ENCODE assay signal across 20 cellular contexts in the genomic region with DNA sequence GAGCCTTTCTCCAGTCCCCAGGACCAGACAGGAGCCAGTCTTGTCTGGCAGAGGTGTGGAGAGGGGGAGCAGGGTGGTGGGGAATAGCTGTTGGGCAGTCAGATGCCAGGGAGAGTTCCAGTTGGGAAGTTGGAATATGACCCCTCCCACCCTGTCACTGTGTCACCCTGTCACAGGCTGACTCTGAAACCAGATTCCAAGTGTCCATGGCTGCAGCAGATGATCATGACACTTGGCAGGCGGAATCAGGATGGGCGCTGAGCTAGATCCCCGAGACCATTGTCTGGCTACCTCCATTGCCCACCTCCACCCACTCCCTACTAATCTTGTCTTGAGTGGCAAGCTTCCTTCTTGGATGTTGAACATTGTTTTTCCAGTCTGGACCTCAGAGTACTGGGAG. TPM values are rescaled to one million over a fixed set of nuclear protein-coding genes. Genes with fewer than 3 reads are reported as not detected.
DNase-seq lines count a peak whose midpoint lies in the region; ATAC-seq, FAIRE-seq and TF ChIP-seq lines count a peak whose summit lies in the region.
"Had no signal": no experiment of that assay in that cellular context is flagged by ENCODE, and none has a peak within 500 bp of the region (broad histone marks: within the 10 kb centered on the region; RNA-seq: fewer than 3 reads in every experiment).

No MANE protein-coding gene starts in this region.

- H3K9me3 ChIP-seq in CD8-positive, alpha-beta memory T cell (ENCODE audit: low read length), result no peaks in the 10 kb centered on the region
- H3K9me3 ChIP-seq in OCI-LY7 (ENCODE audit: low read length), result no peaks in the 10 kb centered on the region
- H3K9me3 ChIP-seq in GM12878 (replicated peaks; ENCODE audit: control insufficient read depth, insufficient read depth, low read length), result no peaks in the 10 kb centered on the region
- no peaks in the 10 kb centered on the region for H3K9me3 ChIP-seq in neural progenitor cell (ENCODE audit: low read depth)
- H3K9me3 ChIP-seq: BE2C, upper lobe of left lung had no signal

- TF ChIP-seq RAD21 in GM12878 (IDR thresholded peaks at IDR 0.05; ENCODE audit: insufficient read depth, low read depth, low read length), result no peak

- H3K4me1 ChIP-seq in CD8-positive, alpha-beta memory T cell (ENCODE audit: insufficient read depth, low read length), result peaks cover 85% of the 10 kb centered on the region
- peaks cover 89% of the 10 kb centered on the region for H3K4me1 ChIP-seq in OCI-LY7 (ENCODE audit: insufficient read depth, low read length, poor library complexity, severe bottlenecking)
- H3K4me1 ChIP-seq in GM12878 (ENCODE audit: control insufficient read depth, insufficient read depth, low read length), result peaks cover 46% of the 10 kb centered on the region
- no peaks in the 10 kb centered on the region for H3K4me1 ChIP-seq in neural progenitor cell
- H3K4me1 ChIP-seq: BE2C had no signal

- no peaks in the 10 kb centered on the region for H3K36me3 ChIP-seq in CD8-positive, alpha-beta memory T cell (ENCODE audit: insufficient read depth, low read length)
- H3K36me3 ChIP-seq in OCI-LY7 (ENCODE audit: insufficient read depth, low read length), result peaks cover 72% of the 10 kb centered on the region
- H3K36me3 ChIP-seq in GM12878 (ENCODE audit: control insufficient read depth in 2 of 2, insufficient read depth in 2 of 2, low read length in 1 of 2), result peaks cover 30 to 46% of the 10 kb centered on the region in 2 experiments
- no peaks in the 10 kb centered on the region for H3K36me3 ChIP-seq in neural progenitor cell

- intact Hi-C loops in OCI-LY7 (cut with micrococcal nuclease; ENCODE audit: unreplicated experiment) (no loop called here), GM12878 (cut with micrococcal nuclease; ENCODE audit: unreplicated experiment) (no loop called here)

- H3K4me2 ChIP-seq in OCI-LY7 (ENCODE audit: low read length) (peak overlapping the region; percentile 68), GM12878 (ENCODE audit: control insufficient read depth, insufficient read depth) (no peak overlapping the region), neural progenitor cell (no peak overlapping the region)

- SMC1A ChIA-PET in GM12878 (lab: Charles Lee; ENCODE audit: uncharacterized antibody, unreplicated experiment), result interaction anchor here (0.9 to 4.8 kb wide), 4 partner anchors 10 to 43 kb away, joined by 3 to 67 read pairs (median 22); a partner anchor contains a TSS

- DNase-seq in CD8-positive, alpha-beta memory T cell, result no peak
- DNase-seq in OCI-LY7 (ENCODE audit: low spot score) (no peak), GM12878 (ENCODE audit: low read depth, low spot score) (no peak), neural progenitor cell (ENCODE audit: low spot score) (no peak), RKO (ENCODE audit: low spot score) (no peak), D721Med (ENCODE audit: insufficient read length, low spot score) (no peak)
- DNase-seq: activated CD8-positive, alpha-beta memory T cell treated with anti-CD3 and anti-CD28 coated beads, Interleukin-2, amount 50 U/mL, for 4 hours; BE2C; dermis blood vessel endothelial cell; erythroblast; NCI-H1105; NCI-H774; stimulated activated naive CD4-positive, alpha-beta T cell treated with Interleukin-2 at 50 U/mL for 16 hours; SW 1271; upper lobe of left lung had no signal

- CTCF ChIA-PET in CD8-positive, alpha-beta memory T cell (lab: Charles Lee), result interaction anchor here (1.0 to 9.3 kb wide), 6 partner anchors 9 to 46 kb away, joined by 3 to 111 read pairs (median 10); a partner anchor contains a TSS
- CTCF ChIA-PET in OCI-LY7 (lab: Charles Lee; ENCODE audit: unreplicated experiment) (interaction anchor here (3.5 kb wide), 1 partner anchor 9 kb away, joined by 21 read pairs; a partner anchor contains a TSS), GM12878 (lab: Yijun Ruan, JAX) (interaction anchor here (0.7 to 8.2 kb wide), 6 partner anchors 10 to 454 kb away, joined by 3 to 109 read pairs (median 4); a partner anchor contains a TSS)

- POLR2A ChIA-PET in CD8-positive, alpha-beta memory T cell (lab: Charles Lee), result interaction anchor here (3.5 kb wide), 1 partner anchor 9 kb away, joined by 31 read pairs; a partner anchor contains a TSS
- POLR2A ChIA-PET in OCI-LY7 (lab: Charles Lee), result interaction anchor here (0.7 to 3.9 kb wide), 4 partner anchors 9 to 769 kb away, joined by 3 to 53 read pairs (median 4); a partner anchor contains a TSS
- POLR2A ChIA-PET in GM12878 (lab: Charles Lee), result interaction anchor here (0.5 to 8.8 kb wide), 2 partner anchors 9 to 300 kb away, joined by 7 to 135 read pairs; a partner anchor contains a TSS

- in situ Hi-C loops in GM12878 (cut with MboI), result no loop called here

- no peak for TF ChIP-seq EP300 in GM12878 (IDR thresholded peaks at IDR 0.05; ENCODE audit: borderline replicate concordance in 1 of 2, control insufficient read depth in 1 of 2, low read depth in 2 of 2, low read length in 2 of 2)

- no peak for FAIRE-seq in GM12878 (lab: Jason Lieb, UNC)
- FAIRE-seq in D721Med (lab: Jason Lieb, UNC), result no peak

- ATAC-seq in GM12878, result no peak
- ATAC-seq in GM19395 (IDR thresholded peaks at IDR 0.05; ENCODE audit: unreplicated experiment), result no peak
- ATAC-seq in HG03280 (IDR thresholded peaks at IDR 0.05; ENCODE audit: unreplicated experiment), result no peak
- ATAC-seq: activated naive CD4-positive, alpha-beta T cell treated with anti-CD3 and anti-CD28 coated beads, Interleukin-2, amount 50 U/mL, for 72 hours had no signal

- peak overlapping the region; percentile 42 to 96 (median 90) for H3K27ac Mint-ChIP-seq in CD8-positive, alpha-beta memory T cell
- H3K27ac Mint-ChIP-seq in neural progenitor cell, result peak overlapping the region; percentile 69
- H3K27ac Mint-ChIP-seq: progenitor cell of endocrine pancreas had no signal

- H4K20me1 ChIP-seq in OCI-LY7 (ENCODE audit: insufficient read depth, low read length) (no peaks in the 10 kb centered on the region), GM12878 (ENCODE audit: control insufficient read depth, insufficient read depth) (no peaks in the 10 kb centered on the region), neural progenitor cell (ENCODE audit: low read depth) (no peaks in the 10 kb centered on the region)

- peak overlapping the region in 5 of 7 donors; percentile 22 to 82 (median 77) for H3K4me3 Mint-ChIP-seq in CD8-positive, alpha-beta memory T cell
- no peak overlapping the region for H3K4me3 Mint-ChIP-seq in neural progenitor cell

- H3K79me2 ChIP-seq in OCI-LY7 (ENCODE audit: insufficient read depth, low read depth, low read length) (no peaks in the 10 kb centered on the region), GM12878 (ENCODE audit: control insufficient read depth, insufficient read depth, low read length) (no peaks in the 10 kb centered on the region), neural progenitor cell (ENCODE audit: low read depth) (no peaks in the 10 kb centered on the region)

- H3K9ac ChIP-seq in GM12878 (ENCODE audit: control insufficient read depth, insufficient read depth, low read length) (no peak overlapping the region), neural progenitor cell (no peak overlapping the region)

- BruUV-seq in OCI-LY7 (replicated peaks; lab: Mats Ljungman, UMichigan) (no TSS peak), GM12878 (replicated peaks; lab: Mats Ljungman, UMichigan) (no TSS peak)

- no peaks in the 10 kb centered on the region for H3F3A ChIP-seq in neural progenitor cell (ENCODE audit: low read depth)

- H3K27me3 Mint-ChIP-seq in CD8-positive, alpha-beta memory T cell, result no peaks in the 10 kb centered on the region
- H3K27me3 Mint-ChIP-seq in neural progenitor cell (ENCODE audit: insufficient read depth, low read depth), result peaks cover 5% of the 10 kb centered on the region
- H3K27me3 Mint-ChIP-seq: progenitor cell of endocrine pancreas had no signal

- H3K36me3 Mint-ChIP-seq in CD8-positive, alpha-beta memory T cell, result peaks cover 4 to 32% (median 8%) of the 10 kb centered on the region in 3 donors
- H3K36me3 Mint-ChIP-seq in neural progenitor cell, result peaks cover 20% of the 10 kb centered on the region

- 93% methylated on average over 3 of the region's 3 CpGs for WGBS in GM12878 (ENCODE audit: insufficient coverage, insufficient replicate concordance, low lambda C conversion rate, missing lambda C conversion rate)

- no peak overlapping the region for H2AFZ ChIP-seq in OCI-LY7 (ENCODE audit: low read length)
- H2AFZ ChIP-seq in GM12878 (ENCODE audit: control insufficient read depth, low read depth, low read length), result no peak overlapping the region
- H2AFZ ChIP-seq in neural progenitor cell (replicated peaks), result no peak overlapping the region

- H3K4me3 ChIP-seq in CD8-positive, alpha-beta memory T cell (ENCODE audit: low read length), result no peak overlapping the region
- H3K4me3 ChIP-seq in OCI-LY7 (ENCODE audit: low read depth, low read length, poor library complexity, severe bottlenecking), result no peak overlapping the region
- H3K4me3 ChIP-seq in GM12878, result no peak overlapping the region
- H3K4me3 ChIP-seq in neural progenitor cell, result no peak overlapping the region
- H3K4me3 ChIP-seq: upper lobe of left lung had no signal

- no peaks in the 10 kb centered on the region for H3K9me3 Mint-ChIP-seq in CD8-positive, alpha-beta memory T cell
- no peaks in the 10 kb centered on the region for H3K9me3 Mint-ChIP-seq in neural progenitor cell
- H3K9me3 Mint-ChIP-seq: activated naive CD4-positive, alpha-beta T cell treated with anti-CD3 and anti-CD28 coated beads, Interleukin-2, amount 50 U/mL, for 72 hours had no signal

- H3K27ac ChIP-seq in CD8-positive, alpha-beta memory T cell (ENCODE audit: low read depth, low read length), result no peak overlapping the region
- H3K27ac ChIP-seq in OCI-LY7 (ENCODE audit: low read depth, low read length, poor library complexity, severe bottlenecking) (peak overlapping the region; percentile 91), GM12878 (ENCODE audit: control insufficient read depth, insufficient read depth) (peak overlapping the region; percentile 71; the same call in 1 of the 2 replicates), neural progenitor cell (no peak overlapping the region)
- H3K27ac ChIP-seq: VCaP had no signal

- RAD21 ChIA-PET in GM12878 (lab: Charles Lee; ENCODE audit: unreplicated experiment), result interaction anchor here (1.2 to 9.8 kb wide), 5 partner anchors 8 to 44 kb away, joined by 3 to 105 read pairs (median 10); a partner anchor contains a TSS

- TF ChIP-seq POLR2A in GM12878 (IDR thresholded peaks at IDR 0.05; ENCODE audit: low read depth, low read length), result no peak

- H3K27me3 ChIP-seq in CD8-positive, alpha-beta memory T cell (ENCODE audit: insufficient read depth, low read length, poor library complexity, severe bottlenecking), result no peaks in the 10 kb centered on the region
- no peaks in the 10 kb centered on the region for H3K27me3 ChIP-seq in GM12878 (replicated peaks in 1 of 2; ENCODE audit: control insufficient read depth in 2 of 2, insufficient read depth in 2 of 2, low read length in 1 of 2)
- H3K27me3 ChIP-seq in neural progenitor cell, result no peaks in the 10 kb centered on the region
- H3K27me3 ChIP-seq: BE2C, upper lobe of left lung had no signal

- H3K9me2 ChIP-seq in OCI-LY7 (ENCODE audit: insufficient read depth, low read length), result no peaks in the 10 kb centered on the region

- TF ChIP-seq CTCF in OCI-LY7 (conservative IDR thresholded peaks at IDR 0.05; ENCODE audit: low read length), result no peak
- TF ChIP-seq CTCF in GM12878 (IDR thresholded peaks at IDR 0.05 in 2 of 3, conservative IDR thresholded peaks at IDR 0.05 in 1 of 3; ENCODE audit: control insufficient read depth in 2 of 3, extremely low read depth in 1 of 3, insufficient read depth in 1 of 3, low read depth in 3 of 3, low read length in 3 of 3), result no peak
- TF ChIP-seq CTCF in neural progenitor cell (IDR thresholded peaks at IDR 0.05), result no peak
- TF ChIP-seq CTCF in D721Med (IDR thresholded peaks at IDR 0.05; ENCODE audit: insufficient read depth, missing control alignments), result no peak

- peaks cover 86 to 89% (median 89%) of the 10 kb centered on the region in 3 donors for H3K4me1 Mint-ChIP-seq in CD8-positive, alpha-beta memory T cell
- no peaks in the 10 kb centered on the region for H3K4me1 Mint-ChIP-seq in neural progenitor cell

RNA-seq across cellular contexts. Expression of a gene that starts 9.2 kb away (rescaled TPM):
- 10 to 100 TPM; 91.1 to 95.9 TPM for total RNA-seq in CD8-positive, alpha-beta memory T cell
- polyA plus RNA-seq in CD8-positive, alpha-beta memory T cell, result 120 TPM
- 60.9 and 73.4 TPM in 2 replicates for total RNA-seq in OCI-LY7 (2014; rRNA removed; shearing (Covaris generic))
- total RNA-seq in OCI-LY7 (2022), result 76.0 and 91.7 TPM in 2 replicates
- total RNA-seq in GM12878 (2013; cell fraction: nucleolus; rRNA removed), result 72.1 and 76.3 TPM in 2 replicates
- total RNA-seq in GM12878 (2014; rRNA removed), result 25.8 and 27.6 TPM in 2 replicates
- total RNA-seq in GM12878 (2014; rRNA removed; fragmentation: Illumina TruSeq; extraction: Trizol), result 21.2 and 23.2 TPM in 2 replicates
- 37.6 and 37.8 TPM in 2 replicates for total RNA-seq in GM12878 (2021)
- 8.0 TPM for polyA plus RNA-seq in GM12878 (2011; ENCODE audit: low read depth)
- polyA plus RNA-seq in GM12878 (2011; rRNA removed), result 31.3 and 34.7 TPM in 2 replicates
- 26.9 and 27.8 TPM in 2 replicates for polyA plus RNA-seq in GM12878 (2011; cell fraction: cytosol; rRNA removed)
- 18.5 and 19.7 TPM in 2 replicates for polyA plus RNA-seq in GM12878 (2011; cell fraction: nucleus; rRNA removed)
- 9.8 and 10.5 TPM in 2 replicates for polyA plus RNA-seq in GM12878 (2012)
- polyA plus RNA-seq in GM12878 (2014; fragmentation: Illumina TruSeq; extraction: Trizol), result 24.4 and 29.5 TPM in 2 replicates
- 1 to 10 TPM; 4.2 to 5.5 TPM for polyA plus RNA-seq in GM12878 (2014; fragmentation: Nextera tagmentation; extraction: Ambion mirVana)
- 20.9 and 23.6 TPM in 2 replicates for polyA plus RNA-seq in GM12878 (2014; rRNA removed)
- 10 to 100 TPM; 25.4 to 32.2 TPM for polyA plus RNA-seq in GM12878 (2016; fragmentation: Nextera tagmentation; extraction: Ambion mirVana)
- polyA minus RNA-seq in GM12878 (2011; rRNA and poly(A)+ RNA removed), result 113 and 115 TPM in 2 replicates
- 29.3 and 32.2 TPM in 2 replicates for polyA minus RNA-seq in GM12878 (2011; cell fraction: cytosol; rRNA and poly(A)+ RNA removed)
- 27.4 and 39.6 TPM in 2 replicates for polyA minus RNA-seq in GM12878 (2011; cell fraction: nucleus; rRNA and poly(A)+ RNA removed)
- total RNA-seq in neural progenitor cell (ENCODE audit: low replicate concordance), result 34.2 and 43.1 TPM in 2 replicates

RNA-seq across cellular contexts. Expression of a gene that starts 52.9 kb away (rescaled TPM):
- 10 to 100 TPM; 31.3 to 32.2 TPM for total RNA-seq in CD8-positive, alpha-beta memory T cell
- polyA plus RNA-seq in CD8-positive, alpha-beta memory T cell, result 15.3 TPM
- 19.9 and 20.7 TPM in 2 replicates for total RNA-seq in OCI-LY7 (2014; rRNA removed; shearing (Covaris generic))
- total RNA-seq in OCI-LY7 (2022) (32.4 and 34.7 TPM in 2 replicates), GM12878 (2014; rRNA removed) (28.7 and 33.5 TPM in 2 replicates), GM12878 (2014; rRNA removed; fragmentation: Illumina TruSeq; extraction: Trizol) (25.8 and 26.4 TPM in 2 replicates), GM12878 (2021) (25.2 and 28.1 TPM in 2 replicates), neural progenitor cell (ENCODE audit: low replicate concordance) (22.7 and 22.9 TPM in 2 replicates)
- total RNA-seq in GM12878 (2013; cell fraction: nucleolus; rRNA removed), result 38.8 and 41.3 TPM in 2 replicates
- 22.0 TPM for polyA plus RNA-seq in GM12878 (2011; ENCODE audit: low read depth)
- polyA plus RNA-seq in GM12878 (2011; rRNA removed) (12.4 and 17.9 TPM in 2 replicates), GM12878 (2014; fragmentation: Illumina TruSeq; extraction: Trizol) (18.9 and 24.6 TPM in 2 replicates), GM12878 (2014; fragmentation: Nextera tagmentation; extraction: Ambion mirVana) (1 to 10 TPM; 4.8 to 7.8 TPM), GM12878 (2014; rRNA removed) (21.7 and 23.0 TPM in 2 replicates), GM12878 (2016; fragmentation: Nextera tagmentation; extraction: Ambion mirVana) (10 to 100 TPM; 28.9 to 32.3 TPM)
- polyA plus RNA-seq in GM12878 (2011; cell fraction: cytosol; rRNA removed), result 24.7 and 29.1 TPM in 2 replicates
- polyA plus RNA-seq in GM12878 (2011; cell fraction: nucleus; rRNA removed), result 45.5 and 48.1 TPM in 2 replicates
- 23.1 and 24.4 TPM in 2 replicates for polyA plus RNA-seq in GM12878 (2012)
- polyA minus RNA-seq in GM12878 (2011; rRNA and poly(A)+ RNA removed), result 23.3 and 26.8 TPM in 2 replicates
- polyA minus RNA-seq in GM12878 (2011; cell fraction: cytosol; rRNA and poly(A)+ RNA removed), result 10.0 TPM in 2 replicates
- 17.7 and 24.9 TPM in 2 replicates for polyA minus RNA-seq in GM12878 (2011; cell fraction: nucleus; rRNA and poly(A)+ RNA removed)

RNA-seq across cellular contexts. Expression of a gene that starts 52.9 kb away (rescaled TPM):
- 10 to 100 TPM; 28.3 to 29.2 TPM for total RNA-seq in CD8-positive, alpha-beta memory T cell
- 31.5 TPM for polyA plus RNA-seq in CD8-positive, alpha-beta memory T cell
- 27.9 and 31.4 TPM in 2 replicates for total RNA-seq in OCI-LY7 (2014; rRNA removed; shearing (Covaris generic))
- 16.9 and 18.1 TPM in 2 replicates for total RNA-seq in OCI-LY7 (2022)
- total RNA-seq in GM12878 (2013; cell fraction: nucleolus; rRNA removed), result 13.7 and 15.9 TPM in 2 replicates
- total RNA-seq in GM12878 (2014; rRNA removed), result 20.1 and 24.1 TPM in 2 replicates
- total RNA-seq in GM12878 (2014; rRNA removed; fragmentation: Illumina TruSeq; extraction: Trizol), result 14.8 and 15.8 TPM in 2 replicates
- 25.4 and 25.5 TPM in 2 replicates for total RNA-seq in GM12878 (2021)
- 12.2 TPM for polyA plus RNA-seq in GM12878 (2011; ENCODE audit: low read depth)
- 10.3 and 15.3 TPM in 2 replicates for polyA plus RNA-seq in GM12878 (2011; rRNA removed)
- 14.2 and 21.8 TPM in 2 replicates for polyA plus RNA-seq in GM12878 (2011; cell fraction: cytosol; rRNA removed)
- polyA plus RNA-seq in GM12878 (2011; cell fraction: nucleus; rRNA removed), result 15.9 and 17.2 TPM in 2 replicates
- polyA plus RNA-seq in GM12878 (2012), result 13.2 and 14.4 TPM in 2 replicates
- polyA plus RNA-seq in GM12878 (2014; fragmentation: Illumina TruSeq; extraction: Trizol), result 14.3 and 14.5 TPM in 2 replicates
- 1 to 10 TPM; 3.6 to 7.2 TPM for polyA plus RNA-seq in GM12878 (2014; fragmentation: Nextera tagmentation; extraction: Ambion mirVana)
- polyA plus RNA-seq in GM12878 (2014; rRNA removed), result 29.3 and 32.3 TPM in 2 replicates
- polyA plus RNA-seq in GM12878 (2016; fragmentation: Nextera tagmentation; extraction: Ambion mirVana), result 10 to 100 TPM; 34.1 to 40.4 TPM
- 12.5 and 19.6 TPM in 2 replicates for polyA minus RNA-seq in GM12878 (2011; rRNA and poly(A)+ RNA removed)
- polyA minus RNA-seq in GM12878 (2011; cell fraction: cytosol; rRNA and poly(A)+ RNA removed), result 3.5 and 6.2 TPM in 2 replicates
- 12.8 and 17.3 TPM in 2 replicates for polyA minus RNA-seq in GM12878 (2011; cell fraction: nucleus; rRNA and poly(A)+ RNA removed)
- total RNA-seq in neural progenitor cell (ENCODE audit: low replicate concordance), result 7.3 and 17.0 TPM in 2 replicates

Comparison
In these comparisons a context has a peak if more than half of its experiments do, and no peak if none do; other contexts are left out.
1. H3K27ac ChIP-seq: peak in OCI-LY7 (single experiment) and GM12878 (single experiment); none in CD8-positive, alpha-beta memory T cell (single experiment) and neural progenitor cell (single experiment).